In the genomic region with DNA sequence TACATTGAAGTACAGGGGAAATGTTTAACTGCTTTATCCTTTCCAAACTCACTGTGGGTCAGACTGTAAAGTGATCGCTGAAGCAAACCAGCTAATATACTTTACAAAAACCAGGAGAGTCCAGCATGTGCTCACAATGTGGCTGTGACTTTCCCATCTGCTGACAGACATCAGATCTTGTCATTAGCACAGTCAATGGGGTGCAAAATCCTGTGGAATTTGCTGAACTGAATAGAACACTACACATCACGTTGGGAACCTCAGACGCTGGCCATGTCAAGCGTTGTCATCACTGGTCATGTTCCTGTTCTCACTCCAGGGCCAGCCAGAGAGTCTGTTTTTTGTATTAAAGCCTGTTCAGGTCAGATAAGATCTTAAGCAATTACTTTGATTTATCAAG, we compare ENCODE assay signal across 2 cellular contexts.
TF ChIP-seq lines count a peak whose summit lies in the region.

No MANE protein-coding gene starts in this region.

TF ChIP-seq in SK-N-SH treated with all-trans-retinoic acid at 6 μM for 48 hours, 23 proteins besides CTCF, POLR2A, EP300 and RAD21 (continued from another document):
- no peak for TF ChIP-seq SNAI2 (CRISPR knock-in tag; IDR thresholded peaks at IDR 0.05)
- no peak for TF ChIP-seq RARB (CRISPR knock-in tag; IDR thresholded peaks at IDR 0.05)
- TF ChIP-seq, protein P1, sequence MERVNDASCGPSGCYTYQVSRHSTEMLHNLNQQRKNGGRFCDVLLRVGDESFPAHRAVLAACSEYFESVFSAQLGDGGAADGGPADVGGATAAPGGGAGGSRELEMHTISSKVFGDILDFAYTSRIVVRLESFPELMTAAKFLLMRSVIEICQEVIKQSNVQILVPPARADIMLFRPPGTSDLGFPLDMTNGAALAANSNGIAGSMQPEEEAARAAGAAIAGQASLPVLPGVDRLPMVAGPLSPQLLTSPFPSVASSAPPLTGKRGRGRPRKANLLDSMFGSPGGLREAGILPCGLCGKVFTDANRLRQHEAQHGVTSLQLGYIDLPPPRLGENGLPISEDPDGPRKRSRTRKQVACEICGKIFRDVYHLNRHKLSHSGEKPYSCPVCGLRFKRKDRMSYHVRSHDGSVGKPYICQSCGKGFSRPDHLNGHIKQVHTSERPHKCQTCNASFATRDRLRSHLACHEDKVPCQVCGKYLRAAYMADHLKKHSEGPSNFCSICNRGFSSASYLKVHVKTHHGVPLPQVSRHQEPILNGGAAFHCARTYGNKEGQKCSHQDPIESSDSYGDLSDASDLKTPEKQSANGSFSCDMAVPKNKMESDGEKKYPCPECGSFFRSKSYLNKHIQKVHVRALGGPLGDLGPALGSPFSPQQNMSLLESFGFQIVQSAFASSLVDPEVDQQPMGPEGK (CRISPR knock-in tag; IDR thresholded peaks at IDR 0.05; ENCODE audit: borderline replicate concordance): no peak
- no peak for TF ChIP-seq PPARA (CRISPR knock-in tag; IDR thresholded peaks at IDR 0.05; ENCODE audit: borderline replicate concordance)
- TF ChIP-seq BACH2 (CRISPR knock-in tag; IDR thresholded peaks at IDR 0.05; ENCODE audit: borderline replicate concordance): no peak
- no peak for TF ChIP-seq TOX (CRISPR knock-in tag; IDR thresholded peaks at IDR 0.05; ENCODE audit: borderline replicate concordance)
- no peak for TF ChIP-seq TCF4 (CRISPR knock-in tag; IDR thresholded peaks at IDR 0.05; ENCODE audit: borderline replicate concordance)
- no peak for TF ChIP-seq ZNF8 (CRISPR knock-in tag; IDR thresholded peaks at IDR 0.05)
- TF ChIP-seq GLIS3 (CRISPR knock-in tag; IDR thresholded peaks at IDR 0.05): no peak
- TF ChIP-seq OSR1 (CRISPR knock-in tag; IDR thresholded peaks at IDR 0.05): no peak
- TF ChIP-seq, protein P2, sequence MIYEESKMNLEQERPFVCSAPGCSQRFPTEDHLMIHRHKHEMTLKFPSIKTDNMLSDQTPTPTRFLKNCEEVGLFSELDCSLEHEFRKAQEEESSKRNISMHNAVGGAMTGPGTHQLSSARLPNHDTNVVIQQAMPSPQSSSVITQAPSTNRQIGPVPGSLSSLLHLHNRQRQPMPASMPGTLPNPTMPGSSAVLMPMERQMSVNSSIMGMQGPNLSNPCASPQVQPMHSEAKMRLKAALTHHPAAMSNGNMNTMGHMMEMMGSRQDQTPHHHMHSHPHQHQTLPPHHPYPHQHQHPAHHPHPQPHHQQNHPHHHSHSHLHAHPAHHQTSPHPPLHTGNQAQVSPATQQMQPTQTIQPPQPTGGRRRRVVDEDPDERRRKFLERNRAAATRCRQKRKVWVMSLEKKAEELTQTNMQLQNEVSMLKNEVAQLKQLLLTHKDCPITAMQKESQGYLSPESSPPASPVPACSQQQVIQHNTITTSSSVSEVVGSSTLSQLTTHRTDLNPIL (CRISPR knock-in tag; IDR thresholded peaks at IDR 0.05; ENCODE audit: low read depth): no peak
- no peak for TF ChIP-seq ZNF70 (CRISPR knock-in tag; IDR thresholded peaks at IDR 0.05)
- no peak for TF ChIP-seq TSHZ2 (CRISPR knock-in tag; IDR thresholded peaks at IDR 0.05)
- TF ChIP-seq POU6F1 (CRISPR knock-in tag; IDR thresholded peaks at IDR 0.05; ENCODE audit: borderline replicate concordance, low read depth): no peak
- TF ChIP-seq ESRRG (CRISPR knock-in tag; IDR thresholded peaks at IDR 0.05): no peak
- TF ChIP-seq ZFP30 (CRISPR knock-in tag; IDR thresholded peaks at IDR 0.05): no peak
- TF ChIP-seq ARNTL (CRISPR knock-in tag; IDR thresholded peaks at IDR 0.05; ENCODE audit: borderline replicate concordance, low read depth): no peak
- TF ChIP-seq CSDC2 (CRISPR knock-in tag; IDR thresholded peaks at IDR 0.05): no peak

TF ChIP-seq in WTC11, 78 proteins besides CTCF, POLR2A, EP300 and RAD21 (continued from another document):
- TF ChIP-seq, protein P3, sequence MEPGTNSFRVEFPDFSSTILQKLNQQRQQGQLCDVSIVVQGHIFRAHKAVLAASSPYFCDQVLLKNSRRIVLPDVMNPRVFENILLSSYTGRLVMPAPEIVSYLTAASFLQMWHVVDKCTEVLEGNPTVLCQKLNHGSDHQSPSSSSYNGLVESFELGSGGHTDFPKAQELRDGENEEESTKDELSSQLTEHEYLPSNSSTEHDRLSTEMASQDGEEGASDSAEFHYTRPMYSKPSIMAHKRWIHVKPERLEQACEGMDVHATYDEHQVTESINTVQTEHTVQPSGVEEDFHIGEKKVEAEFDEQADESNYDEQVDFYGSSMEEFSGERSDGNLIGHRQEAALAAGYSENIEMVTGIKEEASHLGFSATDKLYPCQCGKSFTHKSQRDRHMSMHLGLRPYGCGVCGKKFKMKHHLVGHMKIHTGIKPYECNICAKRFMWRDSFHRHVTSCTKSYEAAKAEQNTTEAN (CRISPR knock-in tag; IDR thresholded peaks at IDR 0.05): no peak
